8 cellular contexts compared by ENCODE assay signal in the genomic region with DNA sequence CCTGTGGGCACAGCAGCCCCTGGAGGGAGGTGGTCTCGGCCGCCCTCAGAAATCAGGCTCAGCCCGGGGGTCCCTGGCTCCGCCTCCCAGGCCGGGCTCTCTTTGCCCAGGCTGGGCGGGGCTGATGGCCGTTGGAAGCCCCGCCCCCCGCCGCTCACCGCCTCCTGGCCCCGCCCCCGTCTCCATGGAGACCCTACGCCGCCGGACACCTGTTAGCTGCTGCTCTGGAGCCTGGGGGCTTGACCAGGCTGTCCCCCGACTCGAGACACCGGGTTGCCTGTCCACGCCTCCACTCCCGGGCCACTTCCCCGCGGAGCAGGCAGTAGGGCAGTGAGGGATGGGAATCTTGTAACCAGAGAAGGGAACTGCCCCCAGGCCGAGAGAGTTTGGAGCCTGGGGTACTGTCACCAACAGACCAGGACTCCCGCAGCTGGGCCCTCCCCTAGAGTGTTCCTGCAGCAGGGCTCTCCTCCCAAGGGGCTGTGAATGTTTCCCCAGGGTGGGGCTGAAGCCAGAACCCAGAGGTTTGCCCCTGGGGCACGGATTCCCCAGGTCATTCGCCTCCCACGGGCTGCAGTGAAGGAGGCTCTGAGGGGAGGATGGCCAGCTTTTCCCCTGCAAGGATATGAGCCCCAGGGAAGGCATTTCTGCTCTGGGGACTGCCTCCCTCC. TPM values are rescaled to one million over a fixed set of nuclear protein-coding genes. Genes with fewer than 3 reads are reported as not detected.
DNase-seq lines count a peak whose midpoint lies in the region; ATAC-seq, FAIRE-seq and TF ChIP-seq lines count a peak whose summit lies in the region.

No MANE protein-coding gene starts in this region.

- ATAC-seq in HG02588 (IDR thresholded peaks at IDR 0.05; ENCODE audit: unreplicated experiment) (peak; percentile 48), T-helper 17 cell (peak; percentile 21)

- no peaks in the 10 kb centered on the region for H3K36me3 ChIP-seq in ovary

- TF ChIP-seq CTCF in GM13976 (IDR thresholded peaks at IDR 0.05; ENCODE audit: borderline replicate concordance, control extremely low read depth, extremely low read depth, insufficient read depth, missing control alignments) (no peak), epithelial cell of proximal tubule (conservative IDR thresholded peaks at IDR 0.05; ENCODE audit: low read depth, low read length) (no peak), ovary (IDR thresholded peaks at IDR 0.05) (no peak), RWPE1 (conservative IDR thresholded peaks at IDR 0.05; ENCODE audit: low read depth) (no peak)

- H3K4me1 ChIP-seq in ovary (ENCODE audit: insufficient read depth), result no peaks in the 10 kb centered on the region

- TF ChIP-seq POLR2A in ovary (IDR thresholded peaks at IDR 0.05), result no peak
- no peak for TF ChIP-seq POLR2A in H54 (IDR thresholded peaks at IDR 0.05; ENCODE audit: low read depth, low read length)

- peak; percentile 85 for DNase-seq in GM13976 (ENCODE audit: low spot score)
- no peak for DNase-seq in T-helper 17 cell
- no peak for DNase-seq in epithelial cell of proximal tubule (ENCODE audit: low read depth)
- peak in 4 of 5 donors; percentile 38 to 71 (median 62) for DNase-seq in ovary
- no peak for DNase-seq in cerebellar cortex (ENCODE audit: low spot score)
- no peak for DNase-seq in H54 (ENCODE audit: insufficient read length, low spot score)
- no peak for DNase-seq in RWPE1 (ENCODE audit: low spot score)

- WGBS in ovary, 3 donors, result 10 to 13% (median 10%) methylated on average over 20 to 28 of the region's 28 CpGs

- peak overlapping the region; percentile 19 for H3K4me3 ChIP-seq in epithelial cell of proximal tubule (ENCODE audit: low read depth, low read length)
- H3K4me3 ChIP-seq in ovary, result peak overlapping the region; percentile 5

- peaks cover 5% of the 10 kb centered on the region for H3K9me3 ChIP-seq in T-helper 17 cell (ENCODE audit: control insufficient read depth, low read length, poor library complexity, severe bottlenecking)
- H3K9me3 ChIP-seq in ovary, result no peaks in the 10 kb centered on the region

- in situ Hi-C loops in GM13976 (cut with MboI; ENCODE audit: low sequenced_read_pairs, unreplicated experiment), result no loop called here

- peak overlapping the region; percentile 86 for H3K27ac Mint-ChIP-seq in T-helper 17 cell

- intact Hi-C loops in ovary (cut with DNase I), result loop anchor here in 1 of 4 donors (10.0 kb wide), 1 partner anchor 116 kb away; no protein-coding TSS in a partner anchor

- TF ChIP-seq EP300 in ovary (IDR thresholded peaks at IDR 0.05), result no peak

- no peaks in the 10 kb centered on the region for H3K27me3 ChIP-seq in ovary

- no peaks in the 10 kb centered on the region for H3K36me3 Mint-ChIP-seq in T-helper 17 cell (ENCODE audit: low read depth)

- POLR2A ChIA-PET in RWPE1 (lab: Yijun Ruan, JAX; ENCODE audit: low non-redundant PET), result no interaction called here

- peaks cover 16% of the 10 kb centered on the region for H3K4me1 Mint-ChIP-seq in T-helper 17 cell

- H3K27ac ChIP-seq in ovary (no peak overlapping the region), RWPE1 (no peak overlapping the region)

- peak overlapping the region; percentile 97 for H3K4me3 Mint-ChIP-seq in T-helper 17 cell

- peaks cover 42% of the 10 kb centered on the region for H3K27me3 Mint-ChIP-seq in T-helper 17 cell

- CTCF ChIA-PET in RWPE1 (lab: Yijun Ruan, JAX), result interaction anchor here (1.6 kb wide), 1 partner anchor 23 kb away, joined by 8 read pairs; no protein-coding TSS in a partner anchor

- no peak for FAIRE-seq in H54 (lab: Jason Lieb, UNC)

RNA-seq across cellular contexts. Expression of gene RPL32, which starts 27.8 kb away (rescaled TPM):
- total RNA-seq in T-helper 17 cell (1,000 to 10,000 TPM; 3,315 to 3,401 TPM), epithelial cell of proximal tubule (1,030 and 1,169 TPM in 2 replicates), ovary (1,000 to 10,000 TPM; 1,975 to 3,878 (median 2,959) TPM)
- 1,000 to 10,000 TPM; 4,745 to 7,414 TPM for polyA plus RNA-seq in ovary

Comparison
In these comparisons a context has a peak if more than half of its experiments do, and no peak if none do; other contexts are left out.
1. DNase-seq: peak in GM13976 (single experiment) and ovary (4 of 5); none in T-helper 17 cell (0 of 3), epithelial cell of proximal tubule (single experiment), cerebellar cortex (single experiment), H54 (single experiment) and RWPE1 (single experiment).